12 cellular contexts compared by ENCODE assay signal in the genomic region with DNA sequence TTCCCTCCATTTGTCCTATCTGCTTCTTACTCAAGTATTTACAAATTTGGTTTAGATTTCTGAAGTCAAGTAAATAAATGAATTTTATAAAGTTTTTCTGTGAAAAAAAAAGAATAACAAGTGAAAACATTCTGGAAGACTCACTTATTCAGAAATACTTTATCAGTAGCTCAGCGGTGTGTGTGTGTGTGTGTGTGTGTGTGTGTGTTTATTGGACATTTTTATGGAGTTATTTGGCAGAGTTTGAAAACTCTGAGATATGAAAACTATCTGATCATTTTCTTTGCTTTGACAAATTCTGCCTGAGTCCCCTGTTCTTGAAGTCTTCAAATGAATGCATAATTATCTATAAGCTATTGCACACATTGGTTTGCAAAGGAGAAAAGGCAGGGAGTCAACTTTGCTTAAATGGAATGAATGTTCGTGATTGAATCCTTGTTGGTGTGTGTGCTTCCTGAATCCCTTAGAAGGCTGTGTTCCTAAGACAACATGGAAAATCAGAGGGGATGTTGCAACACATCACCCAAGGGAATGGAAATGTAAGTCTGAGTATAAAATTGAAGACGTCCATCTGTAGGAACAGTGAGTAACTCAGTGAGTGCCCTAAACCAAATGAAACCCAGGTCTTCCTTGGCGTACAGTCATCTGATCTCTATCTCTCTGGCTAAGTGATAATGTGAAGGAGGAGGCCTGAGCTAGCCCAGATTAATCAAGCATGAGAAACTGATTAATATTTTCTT.
A peak's percentile ranks its signal among the peaks of the same experiment; 100 is the strongest.
DNase-seq lines count a peak whose midpoint lies in the region; ATAC-seq, FAIRE-seq and TF ChIP-seq lines count a peak whose summit lies in the region.
"Had no signal": no experiment of that assay in that cellular context is flagged by ENCODE, and none has a peak within 500 bp of the region (broad histone marks: within the 10 kb centered on the region; RNA-seq: fewer than 3 reads in every experiment).

No MANE protein-coding gene starts in this region.

- H3K27ac ChIP-seq in A673 (ENCODE audit: low read depth, low read length, poor library complexity, severe bottlenecking) (peak overlapping the region; percentile 49), mesenchymal stem cell (ENCODE audit: low read length, poor library complexity, severe bottlenecking) (no peak overlapping the region)

- H3K36me3 ChIP-seq in A673 (ENCODE audit: insufficient read depth, low read length, poor library complexity, severe bottlenecking), result no peaks in the 10 kb centered on the region
- no peaks in the 10 kb centered on the region for H3K36me3 ChIP-seq in mesenchymal stem cell (ENCODE audit: control insufficient read depth in 1 of 2, insufficient read depth in 2 of 2, low read depth in 1 of 2, low read length in 2 of 2)
- H3K36me3 ChIP-seq: adrenal gland had no signal

- H3K9me3 ChIP-seq in A673 (ENCODE audit: low read depth, low read length, poor library complexity, severe bottlenecking), result no peaks in the 10 kb centered on the region
- no peaks in the 10 kb centered on the region for H3K9me3 ChIP-seq in mesenchymal stem cell (ENCODE audit: control insufficient read depth, low read length)
- H3K9me3 ChIP-seq: adrenal gland had no signal

- no peak overlapping the region for H3K4ac ChIP-seq in mesenchymal stem cell (ENCODE audit: low read depth in 1 of 2, low read length in 2 of 2)

- no peak overlapping the region for H3K14ac ChIP-seq in mesenchymal stem cell (ENCODE audit: low read length in 2 of 2)

- no peak overlapping the region for H2BK12ac ChIP-seq in mesenchymal stem cell (ENCODE audit: low read length in 2 of 2)

- peak overlapping the region; percentile 55 for H3K27ac Mint-ChIP-seq in central memory CD8-positive, alpha-beta T cell (ENCODE audit: low read depth)
- peak overlapping the region in 1 of 10 donors; percentile 6 for H3K27ac Mint-ChIP-seq in naive thymus-derived CD8-positive, alpha-beta T cell
- H3K27ac Mint-ChIP-seq: CD8-positive, alpha-beta T cell had no signal

- no peaks in the 10 kb centered on the region for H3K9me3 Mint-ChIP-seq in central memory CD8-positive, alpha-beta T cell
- H3K9me3 Mint-ChIP-seq in naive thymus-derived CD8-positive, alpha-beta T cell, result peaks cover 0 to 2% (median 0%) of the 10 kb centered on the region in 9 donors
- H3K9me3 Mint-ChIP-seq: CD8-positive, alpha-beta T cell had no signal

- 28% methylated on average over 2 of the region's 4 CpGs for WGBS in mesenchymal stem cell

- no peak for TF ChIP-seq CTCF in A673 (conservative IDR thresholded peaks at IDR 0.05; ENCODE audit: low read depth, low read length)

- POLR2A ChIA-PET in A673 (lab: Charles Lee; ENCODE audit: low non-redundant PET), result no interaction called here
- POLR2A ChIA-PET in naive thymus-derived CD8-positive, alpha-beta T cell (lab: Charles Lee), result no interaction called here

- peaks cover 38% of the 10 kb centered on the region for H3K27me3 Mint-ChIP-seq in central memory CD8-positive, alpha-beta T cell
- H3K27me3 Mint-ChIP-seq in naive thymus-derived CD8-positive, alpha-beta T cell, result peaks cover 0 to 5% (median 2%) of the 10 kb centered on the region in 5 donors

- H2AFZ ChIP-seq in mesenchymal stem cell (ENCODE audit: low read depth, low read length), result no peak overlapping the region

- CTCF ChIA-PET in A673 (lab: Charles Lee), result no interaction called here

- DNase-seq in A673 (ENCODE audit: low spot score), result peak; percentile 81
- DNase-seq in central memory CD8-positive, alpha-beta T cell (ENCODE audit: low spot score in 2 of 2), result no peak
- peak; percentile 97 for DNase-seq in mesenchymal stem cell
- no peak for DNase-seq in naive thymus-derived CD8-positive, alpha-beta T cell
- DNase-seq in activated T-cell treated with anti-CD3 and anti-CD28 coated beads, Interleukin-2, amount 50 U/mL, for 1 hour, result no peak
- no peak for DNase-seq in pons (ENCODE audit: low spot score)
- no peak for DNase-seq in HTR-8/SVneo (ENCODE audit: insufficient read length, low spot score)
- DNase-seq: CD8-positive, alpha-beta T cell; NCI-H510A had no signal

- no peak overlapping the region for H4K8ac ChIP-seq in mesenchymal stem cell (ENCODE audit: low read length)

- no peak overlapping the region for H2BK120ac ChIP-seq in mesenchymal stem cell (ENCODE audit: low read depth, low read length)

- ATAC-seq in HG02870 (IDR thresholded peaks at IDR 0.05; ENCODE audit: unreplicated experiment), result peak; percentile 90
- ATAC-seq in central memory CD8-positive, alpha-beta T cell (replicated peaks; ENCODE audit: extremely low read depth, poor library complexity, severe bottlenecking), result no peak
- ATAC-seq in naive thymus-derived CD8-positive, alpha-beta T cell, result no peak
- ATAC-seq: CD8-positive, alpha-beta T cell had no signal

- H3K9ac ChIP-seq in mesenchymal stem cell (ENCODE audit: low read length), result peak overlapping the region; percentile 60

- H3K79me1 ChIP-seq in mesenchymal stem cell (replicated peaks; ENCODE audit: low read length, poor library complexity, severe bottlenecking), result no peaks in the 10 kb centered on the region

- no peak overlapping the region for H2AK5ac ChIP-seq in mesenchymal stem cell (ENCODE audit: low read length, severe bottlenecking)

- no peaks in the 10 kb centered on the region for H3K27me3 ChIP-seq in A673 (replicated peaks; ENCODE audit: insufficient read depth, low read depth, low read length, poor library complexity)
- no peaks in the 10 kb centered on the region for H3K27me3 ChIP-seq in mesenchymal stem cell (ENCODE audit: control insufficient read depth in 1 of 2, insufficient read depth in 1 of 2, low read length in 2 of 2)
- H3K27me3 ChIP-seq: adrenal gland had no signal

- H3K4me1 ChIP-seq in A673 (ENCODE audit: insufficient read depth, low read length, poor library complexity, severe bottlenecking), result peaks cover 12% of the 10 kb centered on the region
- no peaks in the 10 kb centered on the region for H3K4me1 ChIP-seq in mesenchymal stem cell (ENCODE audit: control insufficient read depth, insufficient read depth, low read depth, low read length)
- H3K4me1 ChIP-seq: adrenal gland had no signal

- H3K4me1 Mint-ChIP-seq in central memory CD8-positive, alpha-beta T cell, result no peaks in the 10 kb centered on the region
- peaks cover 0 to 3% (median 0%) of the 10 kb centered on the region in 4 donors for H3K4me1 Mint-ChIP-seq in naive thymus-derived CD8-positive, alpha-beta T cell

- H3K36me3 Mint-ChIP-seq in central memory CD8-positive, alpha-beta T cell (ENCODE audit: insufficient read depth), result no peaks in the 10 kb centered on the region
- no peaks in the 10 kb centered on the region for H3K36me3 Mint-ChIP-seq in naive thymus-derived CD8-positive, alpha-beta T cell
- H3K36me3 Mint-ChIP-seq: CD8-positive, alpha-beta T cell had no signal

- no TSS peak for BruUV-seq in A673 (replicated peaks; lab: Mats Ljungman, UMichigan)

- no peak overlapping the region for H3K23ac ChIP-seq in mesenchymal stem cell (ENCODE audit: low read length in 2 of 2)

- H3K4me3 ChIP-seq in A673 (ENCODE audit: low read depth, low read length, poor library complexity, severe bottlenecking) (no peak overlapping the region), mesenchymal stem cell (ENCODE audit: insufficient read depth in 1 of 2, low read depth in 1 of 2, low read length in 2 of 2) (peak overlapping the region in 1 of 2 experiments; percentile 14)
- H3K4me3 ChIP-seq: adrenal gland had no signal

- intact Hi-C loops in A673 (cut with micrococcal nuclease; ENCODE audit: unreplicated experiment), result no loop called here

- no peak for FAIRE-seq in HTR-8/SVneo (lab: Jason Lieb, UNC)
- FAIRE-seq: TTC549 had no signal

- H3K18ac ChIP-seq in mesenchymal stem cell (ENCODE audit: low read depth in 1 of 2, low read length in 2 of 2), result no peak overlapping the region

- H2BK15ac ChIP-seq in mesenchymal stem cell (ENCODE audit: low read depth, poor library complexity, severe bottlenecking), result no peak overlapping the region

- H4K91ac ChIP-seq in mesenchymal stem cell (ENCODE audit: low read length), result no peak overlapping the region

- H3K4me2 ChIP-seq in mesenchymal stem cell (ENCODE audit: low read length, poor library complexity, severe bottlenecking), result no peak overlapping the region

- H2BK5ac ChIP-seq in mesenchymal stem cell (ENCODE audit: low read depth, low read length, poor library complexity, severe bottlenecking), result no peak overlapping the region

- H3K4me3 Mint-ChIP-seq in central memory CD8-positive, alpha-beta T cell, result no peak overlapping the region
- no peak overlapping the region for H3K4me3 Mint-ChIP-seq in naive thymus-derived CD8-positive, alpha-beta T cell
- H3K4me3 Mint-ChIP-seq: CD8-positive, alpha-beta T cell had no signal

Comparison
In these comparisons a context has a peak if more than half of its experiments do, and no peak if none do; other contexts are left out.
1. DNase-seq: peak in A673 (single experiment) and mesenchymal stem cell (single experiment); none in central memory CD8-positive, alpha-beta T cell (0 of 2), naive thymus-derived CD8-positive, alpha-beta T cell (0 of 10), activated T-cell treated with anti-CD3 and anti-CD28 coated beads, Interleukin-2, amount 50 U/mL, for 1 hour (single experiment), pons (single experiment) and HTR-8/SVneo (single experiment).